In genomic region chr12:57472391-57472790, GRCh38 we compare ENCODE assay signal across 23 cellular contexts. TPM values are rescaled to one million over a fixed set of nuclear protein-coding genes. Genes with fewer than 3 reads are reported as not detected.
"Had no signal": no experiment of that assay in that cellular context is flagged by ENCODE, and none has a peak within 500 bp of the region (broad histone marks: within the 10 kb centered on the region; RNA-seq: fewer than 3 reads in every experiment).

No MANE protein-coding gene starts in this region.

- H3K9me3 Mint-ChIP-seq: activated CD8-positive, alpha-beta T cell treated with anti-CD3 and anti-CD28 coated beads for 36 hours; nephron; stimulated activated naive CD8-positive, alpha-beta T cell treated with anti-CD3 and anti-CD28 coated beads, Interleukin-15, amount 100 ng/mL, for 72 hours had no signal

- H3K27ac Mint-ChIP-seq: nephron had no signal

- DNase-seq: activated CD4-positive, alpha-beta T cell treated with anti-CD3 and anti-CD28 coated beads for 1 hour; activated CD8-positive, alpha-beta T cell treated with anti-CD3 and anti-CD28 coated beads for 36 hours; activated naive CD4-positive, alpha-beta T cell treated with Interleukin-2 at 50 U/mL for 16 hours; amygdala; body of pancreas; caudate nucleus; esophagus squamous epithelium; hypothalamus; left ventricle myocardium inferior; occipital lobe; stimulated activated CD4-positive, alpha-beta T cell treated with anti-CD3 and anti-CD28 coated beads, Interleukin-4, amount 100 ng/mL, for 24 hours; stimulated activated naive CD8-positive, alpha-beta T cell treated with anti-CD3 and anti-CD28 coated beads, Interleukin-15, amount 100 ng/mL, for 72 hours; T-helper 1 cell; T1000 had no signal

- H3K4me3 Mint-ChIP-seq: activated CD8-positive, alpha-beta T cell treated with anti-CD3 and anti-CD28 coated beads for 36 hours; nephron; stimulated activated naive CD8-positive, alpha-beta T cell treated with anti-CD3 and anti-CD28 coated beads, Interleukin-15, amount 100 ng/mL, for 72 hours had no signal

- H3K27me3 Mint-ChIP-seq: activated CD8-positive, alpha-beta T cell treated with anti-CD3 and anti-CD28 coated beads for 36 hours; stimulated activated naive CD8-positive, alpha-beta T cell treated with anti-CD3 and anti-CD28 coated beads, Interleukin-15, amount 100 ng/mL, for 72 hours had no signal

- ATAC-seq: activated CD8-positive, alpha-beta T cell treated with anti-CD3 and anti-CD28 coated beads for 36 hours; body of pancreas; right cardiac atrium; stimulated activated naive CD8-positive, alpha-beta T cell treated with anti-CD3 and anti-CD28 coated beads, Interleukin-15, amount 100 ng/mL, for 72 hours; upper lobe of right lung had no signal

RNA-seq across cellular contexts. Expression of gene INHBE, which starts 17.3 kb away (rescaled TPM):
- total RNA-seq: body of pancreas, esophagus squamous epithelium, glomerular endothelial cell, left ventricle myocardium inferior, mononuclear cell, occipital lobe, prostate gland, right cardiac atrium, temporal lobe, upper lobe of right lung had no signal
- polyA plus RNA-seq: right cardiac atrium had no signal

RNA-seq across cellular contexts. Expression of gene INHBC, which starts 37.8 kb away (rescaled TPM):
- total RNA-seq: body of pancreas, esophagus squamous epithelium, fibroblast of villous mesenchyme, glomerular endothelial cell, kidney epithelial cell, left ventricle myocardium inferior, occipital lobe, right cardiac atrium, temporal lobe, upper lobe of right lung had no signal
- polyA plus RNA-seq: right cardiac atrium had no signal
